ENCODE assay signal across 16 cellular contexts in genomic region chr2:38789689-38790088, GRCh38. TPM values are rescaled to one million over a fixed set of nuclear protein-coding genes. Genes with fewer than 3 reads are reported as not detected.
DNase-seq lines count a peak whose midpoint lies in the region; ATAC-seq, FAIRE-seq and TF ChIP-seq lines count a peak whose summit lies in the region.
"Had no signal": no experiment of that assay in that cellular context is flagged by ENCODE, and none has a peak within 500 bp of the region (broad histone marks: within the 10 kb centered on the region; RNA-seq: fewer than 3 reads in every experiment).

No MANE protein-coding gene starts in this region.

- no peak for TF ChIP-seq CTCF in colonic mucosa (IDR thresholded peaks at IDR 0.05)
- no peak for TF ChIP-seq CTCF in HepG2 (CRISPR knock-in tag; IDR thresholded peaks at IDR 0.05)
- TF ChIP-seq CTCF in transverse colon (IDR thresholded peaks at IDR 0.05) = no peak
- TF ChIP-seq CTCF in glutamatergic neuron (IDR thresholded peaks at IDR 0.05; ENCODE audit: partially characterized antibody, unreplicated experiment) = no peak

- POLR2A ChIA-PET in HepG2 (lab: Yijun Ruan, JAX) = no interaction called here
- POLR2A ChIA-PET in naive thymus-derived CD4-positive, alpha-beta T cell (lab: Charles Lee) = no interaction called here

- H3K4me3 ChIP-seq in colonic mucosa (no peak overlapping the region), HepG2 (replicated peaks in 1 of 3; ENCODE audit: insufficient read depth in 1 of 3, low read depth in 2 of 3, low read length in 3 of 3) (no peak overlapping the region), mucosa of rectum (ENCODE audit: low read length in 2 of 2) (no peak overlapping the region), transverse colon (no peak overlapping the region)
- H3K4me3 ChIP-seq in naive thymus-derived CD4-positive, alpha-beta T cell (ENCODE audit: low read length) = no peak overlapping the region

- no peak for FAIRE-seq in HepG2 (lab: Jason Lieb, UNC)
- FAIRE-seq: A204.1, GM18507 had no signal

- no peak overlapping the region for H3K27ac Mint-ChIP-seq in glutamatergic neuron (ENCODE audit: unreplicated experiment)
- H3K27ac Mint-ChIP-seq in naive thymus-derived CD4-positive, alpha-beta T cell = peak overlapping the region in 1 of 9 donors; percentile 74
- H3K27ac Mint-ChIP-seq: B cell; CD4-positive, alpha-beta T cell; HFFc6 had no signal

- DNase-seq in colonic mucosa (peak; percentile 34), HepG2 (ENCODE audit: low spot score) (no peak), transverse colon (peak; percentile 32), glutamatergic neuron (no peak), midbrain (lab: John Stamatoyannopoulos, UW) (no peak)
- DNase-seq in naive thymus-derived CD4-positive, alpha-beta T cell = no peak
- DNase-seq: C1 segment of cervical spinal cord; Calu3; CD4-positive, alpha-beta T cell; DMS 273 treated with DMSO at 0.1 percent for 48 hours; HCEC 1CT; HFFc6 had no signal

- no peaks in the 10 kb centered on the region for H4K20me1 ChIP-seq in HepG2 (ENCODE audit: insufficient read depth, low read length)

- WGBS in HepG2 (ENCODE audit: low lambda C conversion rate) = 53% methylated on average over 14 of the region's 14 CpGs
- WGBS in transverse colon (ENCODE audit: low coverage in 1 of 2), 2 donors = 54 to 79% methylated on average over 14 of the region's 14 CpGs

- no peaks in the 10 kb centered on the region for H3K79me2 ChIP-seq in HepG2 (ENCODE audit: insufficient read depth, low read length)

- H3K36me3 Mint-ChIP-seq in glutamatergic neuron (ENCODE audit: unreplicated experiment) = no peaks in the 10 kb centered on the region
- H3K36me3 Mint-ChIP-seq in naive thymus-derived CD4-positive, alpha-beta T cell = no peaks in the 10 kb centered on the region

- in situ Hi-C loops in HepG2 (cut with HindIII; ENCODE audit: extremely low pct_ligation_motif_present, low pct_unique_long_range_greater_than_20kb) = no loop called here
- in situ Hi-C loops in transverse colon (cut with MboI; ENCODE audit: low pct_ligation_motif_present in 1 of 4, low pct_unique_long_range_greater_than_20kb in 1 of 4, low sequenced_read_pairs in 3 of 4) = no loop called here

- H3K9ac ChIP-seq in colonic mucosa (ENCODE audit: low read depth in 2 of 2, low read length in 2 of 2) (no peak overlapping the region), HepG2 (ENCODE audit: insufficient read depth, low read depth, low read length) (no peak overlapping the region), mucosa of rectum (ENCODE audit: low read depth in 1 of 2, low read length in 2 of 2) (no peak overlapping the region)

- H3K4me3 Mint-ChIP-seq in glutamatergic neuron (ENCODE audit: unreplicated experiment) = no peak overlapping the region
- no peak overlapping the region for H3K4me3 Mint-ChIP-seq in naive thymus-derived CD4-positive, alpha-beta T cell
- H3K4me3 Mint-ChIP-seq: B cell; CD4-positive, alpha-beta T cell; HFFc6 had no signal

- TF ChIP-seq RAD21 in HepG2 (CRISPR knock-in tag; IDR thresholded peaks at IDR 0.05) = no peak

- CTCF ChIA-PET in HepG2 (lab: Yijun Ruan, JAX; ENCODE audit: low intra/inter-chr PET ratio, low total read pairs) = no interaction called here
- CTCF ChIA-PET in naive thymus-derived CD4-positive, alpha-beta T cell (lab: Charles Lee) = no interaction called here

- peaks cover 2% of the 10 kb centered on the region for H3K27me3 Mint-ChIP-seq in glutamatergic neuron (ENCODE audit: unreplicated experiment)
- no peaks in the 10 kb centered on the region for H3K27me3 Mint-ChIP-seq in naive thymus-derived CD4-positive, alpha-beta T cell
- H3K27me3 Mint-ChIP-seq: B cell; CD4-positive, alpha-beta T cell had no signal

- H3K4me1 ChIP-seq in colonic mucosa = no peaks in the 10 kb centered on the region
- peaks cover 43% of the 10 kb centered on the region for H3K4me1 ChIP-seq in HepG2 (ENCODE audit: insufficient read depth, low read length)
- peaks cover 4 to 10% of the 10 kb centered on the region in 2 donors for H3K4me1 ChIP-seq in mucosa of rectum (ENCODE audit: control insufficient read depth in 2 of 2, insufficient read depth in 2 of 2, low read length in 2 of 2)
- H3K4me1 ChIP-seq in transverse colon = peaks cover 0 to 24% (median 10%) of the 10 kb centered on the region in 4 donors
- H3K4me1 ChIP-seq in naive thymus-derived CD4-positive, alpha-beta T cell (ENCODE audit: control insufficient read depth in 2 of 2, insufficient read depth in 2 of 2, low read length in 2 of 2) = no peaks in the 10 kb centered on the region

- TF ChIP-seq POLR2A in HepG2 (IDR thresholded peaks at IDR 0.05; ENCODE audit: insufficient read depth in 1 of 2, low read depth in 2 of 2, low read length in 2 of 2) (no peak), transverse colon (IDR thresholded peaks at IDR 0.05) (peak; percentile 29)

- H3K27ac ChIP-seq in colonic mucosa (peak overlapping the region; percentile 52), HepG2 (ENCODE audit: extremely low read length, insufficient read depth, low read length) (no peak overlapping the region), mucosa of rectum (ENCODE audit: low read depth in 2 of 2, low read length in 2 of 2) (peak overlapping the region; percentile 13 to 48), transverse colon (peak overlapping the region; percentile 58 to 73 (median 70))
- H3K27ac ChIP-seq in naive thymus-derived CD4-positive, alpha-beta T cell (ENCODE audit: low read depth, low read length) = no peak overlapping the region

- ATAC-seq in HepG2 = peak; percentile 24
- no peak for ATAC-seq in naive thymus-derived CD4-positive, alpha-beta T cell

- intact Hi-C loops in colonic mucosa (cut with DNase I) = no loop called here
- intact Hi-C loops in HepG2 (cut with micrococcal nuclease; ENCODE audit: unreplicated experiment) = no loop called here
- intact Hi-C loops in transverse colon (cut with DNase I; ENCODE audit: low total_unique reads) = no loop called here
- intact Hi-C loops in naive thymus-derived CD4-positive, alpha-beta T cell (cut with micrococcal nuclease) = no loop called here

- TF ChIP-seq EP300 in HepG2 (IDR thresholded peaks at IDR 0.05; ENCODE audit: low read depth in 2 of 2, low read length in 2 of 2) (no peak), HepG2 (CRISPR knock-in tag; IDR thresholded peaks at IDR 0.05; ENCODE audit: borderline replicate concordance) (no peak), transverse colon (IDR thresholded peaks at IDR 0.05; ENCODE audit: low read depth) (no peak)

- H2AFZ ChIP-seq in HepG2 (ENCODE audit: low read length) = no peak overlapping the region

- H3K36me3 ChIP-seq in colonic mucosa (no peaks in the 10 kb centered on the region), HepG2 (replicated peaks in 1 of 2; ENCODE audit: control insufficient read depth in 1 of 2, insufficient read depth in 2 of 2, low read length in 2 of 2) (no peaks in the 10 kb centered on the region), mucosa of rectum (ENCODE audit: control insufficient read depth in 2 of 2, insufficient read depth in 2 of 2, low read length in 2 of 2) (no peaks in the 10 kb centered on the region), transverse colon (no peaks in the 10 kb centered on the region)
- no peaks in the 10 kb centered on the region for H3K36me3 ChIP-seq in naive thymus-derived CD4-positive, alpha-beta T cell (ENCODE audit: control insufficient read depth in 2 of 3, insufficient read depth in 3 of 3, low read length in 3 of 3)

- no peak overlapping the region for H3K4me2 ChIP-seq in HepG2 (ENCODE audit: low read depth, low read length)

- no peaks in the 10 kb centered on the region for H3K9me3 Mint-ChIP-seq in glutamatergic neuron (ENCODE audit: unreplicated experiment)
- H3K9me3 Mint-ChIP-seq in naive thymus-derived CD4-positive, alpha-beta T cell = no peaks in the 10 kb centered on the region
- H3K9me3 Mint-ChIP-seq: CD4-positive, alpha-beta T cell; HFFc6 had no signal

- H3K4me1 Mint-ChIP-seq in glutamatergic neuron (ENCODE audit: low read depth, unreplicated experiment) = peaks cover under 1% of the 10 kb centered on the region
- no peaks in the 10 kb centered on the region for H3K4me1 Mint-ChIP-seq in naive thymus-derived CD4-positive, alpha-beta T cell
- H3K4me1 Mint-ChIP-seq: B cell had no signal

- no TSS peak for BruUV-seq in HepG2 (replicated peaks; lab: Mats Ljungman, UMichigan)

- H3K27me3 ChIP-seq in colonic mucosa = no peaks in the 10 kb centered on the region
- H3K27me3 ChIP-seq in HepG2 (ENCODE audit: control insufficient read depth in 1 of 2, insufficient read depth in 2 of 2, low read length in 2 of 2) = no peaks in the 10 kb centered on the region
- no peaks in the 10 kb centered on the region for H3K27me3 ChIP-seq in mucosa of rectum (ENCODE audit: control insufficient read depth in 2 of 2, insufficient read depth in 2 of 2, low read length in 2 of 2)
- H3K27me3 ChIP-seq in transverse colon = no peaks in the 10 kb centered on the region
- H3K27me3 ChIP-seq in naive thymus-derived CD4-positive, alpha-beta T cell (ENCODE audit: control insufficient read depth in 2 of 2, insufficient read depth in 2 of 2, low read length in 2 of 2) = no peaks in the 10 kb centered on the region

- H3K9me3 ChIP-seq in colonic mucosa (no peaks in the 10 kb centered on the region), HepG2 (ENCODE audit: low read length) (no peaks in the 10 kb centered on the region), mucosa of rectum (ENCODE audit: control insufficient read depth in 2 of 2, low read length in 2 of 2) (no peaks in the 10 kb centered on the region), transverse colon (no peaks in the 10 kb centered on the region)
- no peaks in the 10 kb centered on the region for H3K9me3 ChIP-seq in naive thymus-derived CD4-positive, alpha-beta T cell (ENCODE audit: control insufficient read depth in 2 of 3, low read length in 3 of 3)

RNA-seq across cellular contexts. Expression of gene GEMIN6, which starts 11.7 kb away (rescaled TPM):
- total RNA-seq in colonic mucosa (10 to 100 TPM in 1 of 2 donors, 1 to 10 TPM in 1; 8.8 to 18.7 TPM), HepG2 (2016; rRNA removed; fragmentation: Illumina TruSeq; extraction: Trizol) (43.2 and 62.7 TPM in 2 replicates), transverse colon (1 to 10 TPM in 3 of 4 donors, not detected in 1; 1.8 to 5.9 (median 3.8) TPM), glutamatergic neuron (ENCODE audit: unreplicated experiment) (9.1 TPM)
- 12.7 and 14.8 TPM in 2 replicates for total RNA-seq in HepG2 (2016; cell fraction: cytosol; rRNA removed; fragmentation: Illumina TruSeq; extraction: Trizol; ENCODE audit: low read depth)
- total RNA-seq in HepG2 (2016; cell fraction: insoluble cytoplasmic fraction; rRNA removed; fragmentation: Illumina TruSeq; extraction: Trizol) = 46.9 and 68.8 TPM in 2 replicates
- 27.5 and 31.0 TPM in 2 replicates for total RNA-seq in HepG2 (2016; cell fraction: membrane; rRNA removed; fragmentation: Illumina TruSeq; extraction: Trizol)
- 11.9 and 15.9 TPM in 2 replicates for total RNA-seq in HepG2 (2016; cell fraction: nucleus; rRNA removed; fragmentation: Illumina TruSeq; extraction: Trizol)
- 13.0 and 14.4 TPM in 2 replicates for polyA plus RNA-seq in HepG2 (2011; rRNA removed)
- 7.9 and 12.4 TPM in 2 replicates for polyA plus RNA-seq in HepG2 (2011; cell fraction: cytosol; rRNA removed)
- 1.6 and 3.7 TPM in 2 replicates for polyA plus RNA-seq in HepG2 (2011; cell fraction: nucleus; rRNA removed)
- 15.2 and 30.2 TPM in 2 replicates for polyA plus RNA-seq in HepG2 (2012)
- 12.3 and 13.5 TPM in 2 replicates for polyA plus RNA-seq in HepG2 (2016; cell fraction: cytosol; fragmentation: Illumina TruSeq; extraction: Trizol; ENCODE audit: low read depth)
- 58.6 and 61.6 TPM in 2 replicates for polyA plus RNA-seq in HepG2 (2016; cell fraction: insoluble cytoplasmic fraction; fragmentation: Illumina TruSeq; extraction: Trizol; ENCODE audit: low read depth)
- 18.4 and 19.5 TPM in 2 replicates for polyA plus RNA-seq in HepG2 (2016; cell fraction: membrane; fragmentation: Illumina TruSeq; extraction: Trizol; ENCODE audit: low read depth)
- polyA plus RNA-seq in HepG2 (2016; cell fraction: nucleus; fragmentation: Illumina TruSeq; extraction: Trizol; ENCODE audit: insufficient read depth, low read depth) = 23.2 and 25.7 TPM in 2 replicates
- 2.1 and 7.0 TPM in 2 replicates for polyA minus RNA-seq in HepG2 (2011; rRNA and poly(A)+ RNA removed; ENCODE audit: low replicate concordance)
- polyA minus RNA-seq in HepG2 (2011; cell fraction: cytosol; rRNA and poly(A)+ RNA removed) = 6.2 and 8.2 TPM in 2 replicates
- 1.7 and 2.9 TPM in 2 replicates for polyA minus RNA-seq in HepG2 (2011; cell fraction: nucleus; rRNA and poly(A)+ RNA removed)
- total RNA-seq in naive thymus-derived CD4-positive, alpha-beta T cell = 10 to 100 TPM in 3 of 5 experiments, 1 to 10 TPM in 2; 4.0 to 16.6 (median 13.7) TPM
- 10 to 100 TPM; 11.2 to 11.4 TPM for polyA plus RNA-seq in naive thymus-derived CD4-positive, alpha-beta T cell

RNA-seq across cellular contexts. Expression of gene SRSF7, which starts 38.5 kb away (rescaled TPM):
- total RNA-seq in colonic mucosa = 100 to 1,000 TPM; 119 to 157 TPM
- 275 and 377 TPM in 2 replicates for total RNA-seq in HepG2 (2016; rRNA removed; fragmentation: Illumina TruSeq; extraction: Trizol)
- total RNA-seq in HepG2 (2016; cell fraction: cytosol; rRNA removed; fragmentation: Illumina TruSeq; extraction: Trizol; ENCODE audit: low read depth) = 67.2 and 80.5 TPM in 2 replicates
- total RNA-seq in HepG2 (2016; cell fraction: insoluble cytoplasmic fraction; rRNA removed; fragmentation: Illumina TruSeq; extraction: Trizol) = 285 and 392 TPM in 2 replicates
- total RNA-seq in HepG2 (2016; cell fraction: membrane; rRNA removed; fragmentation: Illumina TruSeq; extraction: Trizol) = 77.6 and 84.5 TPM in 2 replicates
- total RNA-seq in HepG2 (2016; cell fraction: nucleus; rRNA removed; fragmentation: Illumina TruSeq; extraction: Trizol) = 186 and 191 TPM in 2 replicates
- polyA plus RNA-seq in HepG2 (2011; rRNA removed) = 154 and 172 TPM in 2 replicates
- 76.4 and 98.0 TPM in 2 replicates for polyA plus RNA-seq in HepG2 (2011; cell fraction: cytosol; rRNA removed)
- 231 and 316 TPM in 2 replicates for polyA plus RNA-seq in HepG2 (2011; cell fraction: nucleus; rRNA removed)
- 106 and 123 TPM in 2 replicates for polyA plus RNA-seq in HepG2 (2012)
- 48.7 and 55.5 TPM in 2 replicates for polyA plus RNA-seq in HepG2 (2016; cell fraction: cytosol; fragmentation: Illumina TruSeq; extraction: Trizol; ENCODE audit: low read depth)
- 378 and 417 TPM in 2 replicates for polyA plus RNA-seq in HepG2 (2016; cell fraction: insoluble cytoplasmic fraction; fragmentation: Illumina TruSeq; extraction: Trizol; ENCODE audit: low read depth)
- 45.0 and 50.4 TPM in 2 replicates for polyA plus RNA-seq in HepG2 (2016; cell fraction: membrane; fragmentation: Illumina TruSeq; extraction: Trizol; ENCODE audit: low read depth)
- polyA plus RNA-seq in HepG2 (2016; cell fraction: nucleus; fragmentation: Illumina TruSeq; extraction: Trizol; ENCODE audit: insufficient read depth, low read depth) = 359 and 362 TPM in 2 replicates
- polyA minus RNA-seq in HepG2 (2011; rRNA and poly(A)+ RNA removed; ENCODE audit: low replicate concordance) = 67.1 and 233 TPM in 2 replicates
- polyA minus RNA-seq in HepG2 (2011; cell fraction: cytosol; rRNA and poly(A)+ RNA removed) = 41.8 and 45.7 TPM in 2 replicates
- polyA minus RNA-seq in HepG2 (2011; cell fraction: nucleus; rRNA and poly(A)+ RNA removed) = 175 and 230 TPM in 2 replicates
- total RNA-seq in transverse colon = 100 to 1,000 TPM in 2 of 4 donors, 10 to 100 TPM in 2; 75.6 to 153 (median 95.0) TPM
- 155 TPM for total RNA-seq in glutamatergic neuron (ENCODE audit: unreplicated experiment)
- 100 to 1,000 TPM; 259 to 503 (median 310) TPM for total RNA-seq in naive thymus-derived CD4-positive, alpha-beta T cell
- polyA plus RNA-seq in naive thymus-derived CD4-positive, alpha-beta T cell = 100 to 1,000 TPM; 197 to 224 TPM

Comparison
In these comparisons a context has a peak if more than half of its experiments do, and no peak if none do; other contexts are left out.
1. DNase-seq: peak in colonic mucosa (single experiment) and transverse colon (single experiment); none in HepG2 (single experiment), glutamatergic neuron (single experiment), naive thymus-derived CD4-positive, alpha-beta T cell (0 of 9) and midbrain (single experiment).
2. H3K27ac ChIP-seq: peak in colonic mucosa (single experiment), mucosa of rectum (2 of 2) and transverse colon (4 of 4); none in HepG2 (single experiment) and naive thymus-derived CD4-positive, alpha-beta T cell (single experiment).